Comparison of ENCODE assay signal across 17 cellular contexts in the genomic region with DNA sequence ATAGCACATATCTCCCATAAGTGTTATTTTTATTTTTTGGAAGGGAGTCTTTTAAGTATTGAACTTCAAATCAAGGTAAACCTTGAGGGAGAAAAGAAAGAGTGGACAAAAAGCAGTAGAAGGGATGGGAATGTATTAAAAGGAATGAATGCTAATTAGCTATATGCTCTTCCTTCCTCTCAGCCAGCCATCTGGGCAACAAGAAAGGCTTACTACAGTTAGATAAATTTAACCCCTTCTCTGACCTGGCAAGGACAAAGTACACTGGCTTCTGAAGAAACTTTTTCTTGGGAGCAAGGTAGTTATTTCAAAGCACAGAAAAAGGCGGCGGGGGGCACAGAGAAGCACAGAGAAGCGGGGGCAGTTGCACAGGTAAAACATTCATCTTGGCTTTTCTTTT. TPM values are rescaled to one million over a fixed set of nuclear protein-coding genes. Genes with fewer than 3 reads are reported as not detected.
DNase-seq lines count a peak whose midpoint lies in the region; ATAC-seq and TF ChIP-seq lines count a peak whose summit lies in the region.
"Had no signal": no experiment of that assay in that cellular context is flagged by ENCODE, and none has a peak within 500 bp of the region (broad histone marks: within the 10 kb centered on the region; RNA-seq: fewer than 3 reads in every experiment).

No MANE protein-coding gene starts in this region.

- H3K4me1 ChIP-seq in BLaER1 (peaks cover 84% of the 10 kb centered on the region), neural progenitor cell (peaks cover 11% of the 10 kb centered on the region), testis (peaks cover 13% of the 10 kb centered on the region)

- H3K36me3 Mint-ChIP-seq in endothelial cell (ENCODE audit: low read depth, unreplicated experiment) (peaks cover 13% of the 10 kb centered on the region), neural progenitor cell (no peaks in the 10 kb centered on the region)
- H3K36me3 Mint-ChIP-seq in activated T-helper 2 cell treated with anti-CD3 and anti-CD28 coated beads, Interferon-gamma antibody, Interleukin-2, Interleukin-4, amounts not matched to agents 10 μg/mL and 5 μg/mL and 100 μg/mL, durations not matched to agents 14 hours and 24 hours and 36 hours (ENCODE audit: low read depth) = no peaks in the 10 kb centered on the region

- no peak overlapping the region for H2AFZ ChIP-seq in neural progenitor cell (replicated peaks)

- WGBS in testis, 2 donors = 84 to 91% methylated on average over 3 of the region's 3 CpGs

- no peak for ATAC-seq in GM19395 (IDR thresholded peaks at IDR 0.05; ENCODE audit: unreplicated experiment)

- H3K27ac ChIP-seq in BLaER1 (peak overlapping the region; percentile 97), neural progenitor cell (no peak overlapping the region), testis (no peak overlapping the region)

- intact Hi-C loops in testis (cut with DNase I; ENCODE audit: low total_unique reads) = no loop called here
- intact Hi-C loops in activated T-helper 2 cell treated with anti-CD3 and anti-CD28 coated beads, Interferon-gamma antibody, Interleukin-2, Interleukin-4, amounts not matched to agents 10 μg/mL and 5 μg/mL and 100 μg/mL, durations not matched to agents 14 hours and 24 hours and 36 hours (cut with micrococcal nuclease) = no loop called here

- peak overlapping the region; percentile 85 for H3K27ac Mint-ChIP-seq in endothelial cell (ENCODE audit: unreplicated experiment)
- no peak overlapping the region for H3K27ac Mint-ChIP-seq in neural progenitor cell
- no peak overlapping the region for H3K27ac Mint-ChIP-seq in activated T-helper 2 cell treated with anti-CD3 and anti-CD28 coated beads, Interferon-gamma antibody, Interleukin-2, Interleukin-4, amounts not matched to agents 10 μg/mL and 5 μg/mL and 100 μg/mL, durations not matched to agents 14 hours and 24 hours and 36 hours
- H3K27ac Mint-ChIP-seq: activated B cell treated with CpG ODN at 0.5 μM for 24 hours; T-helper 1 cell treated with Interleukin-12 subunit alpha and Interleukin-12 subunit beta and Interleukin-4 antibody, amounts not matched to agents 30 μg/mL and 1 μg/mL, for 36 hours had no signal

- H3K4me3 Mint-ChIP-seq in endothelial cell (ENCODE audit: unreplicated experiment) (no peak overlapping the region), neural progenitor cell (no peak overlapping the region)
- H3K4me3 Mint-ChIP-seq in activated T-helper 2 cell treated with anti-CD3 and anti-CD28 coated beads, Interferon-gamma antibody, Interleukin-2, Interleukin-4, amounts not matched to agents 10 μg/mL and 5 μg/mL and 100 μg/mL, durations not matched to agents 14 hours and 24 hours and 36 hours (ENCODE audit: low read depth) = no peak overlapping the region
- H3K4me3 Mint-ChIP-seq: activated B cell treated with CpG ODN at 0.5 μM for 24 hours; T-helper 1 cell treated with Interleukin-12 subunit alpha and Interleukin-12 subunit beta and Interleukin-4 antibody, amounts not matched to agents 30 μg/mL and 1 μg/mL, for 36 hours had no signal

- TF ChIP-seq CTCF in endothelial cell (IDR thresholded peaks at IDR 0.05; ENCODE audit: unreplicated experiment) = no peak
- TF ChIP-seq CTCF in neural progenitor cell (IDR thresholded peaks at IDR 0.05) = no peak
- no peak for TF ChIP-seq CTCF in testis (IDR thresholded peaks at IDR 0.05)

- H4K20me1 ChIP-seq in BLaER1 (no peaks in the 10 kb centered on the region), neural progenitor cell (ENCODE audit: low read depth) (peaks cover 3% of the 10 kb centered on the region)

- H3K9ac ChIP-seq in BLaER1 = peak overlapping the region; percentile 94
- no peak overlapping the region for H3K9ac ChIP-seq in neural progenitor cell

- H3K27me3 Mint-ChIP-seq in endothelial cell (ENCODE audit: unreplicated experiment) = no peaks in the 10 kb centered on the region
- H3K27me3 Mint-ChIP-seq in neural progenitor cell (ENCODE audit: insufficient read depth, low read depth) = peaks cover 3% of the 10 kb centered on the region
- H3K27me3 Mint-ChIP-seq in activated T-helper 2 cell treated with anti-CD3 and anti-CD28 coated beads, Interferon-gamma antibody, Interleukin-2, Interleukin-4, amounts not matched to agents 10 μg/mL and 5 μg/mL and 100 μg/mL, durations not matched to agents 14 hours and 24 hours and 36 hours (ENCODE audit: low read depth) = peaks cover 14% of the 10 kb centered on the region
- H3K27me3 Mint-ChIP-seq: activated B cell treated with CpG ODN at 0.5 μM for 24 hours had no signal

- DNase-seq in NAMALWA (ENCODE audit: low spot score) = peak; percentile 74
- DNase-seq in endothelial cell (ENCODE audit: low spot score) = no peak
- peak; percentile 23 for DNase-seq in neural progenitor cell (ENCODE audit: low spot score)
- DNase-seq in testis = no peak
- no peak for DNase-seq in amniotic stem cell (lab: John Stamatoyannopoulos, UW)
- DNase-seq in activated T-helper 2 cell treated with anti-CD3 and anti-CD28 coated beads, Interferon-gamma antibody, Interleukin-2, Interleukin-4, amounts not matched to agents 10 μg/mL and 5 μg/mL and 100 μg/mL, durations not matched to agents 14 hours and 24 hours and 36 hours (ENCODE audit: low spot score) = no peak
- DNase-seq: activated B cell treated with CpG ODN at 0.5 μM for 24 hours; activated effector memory CD4-positive, alpha-beta T cell treated with Interleukin-2 at 50 U/mL for 16 hours; foreskin melanocyte; MM.1S; NCI-H1694; NCI-H226; stimulated activated CD4-positive, alpha-beta T cell treated with anti-CD3 and anti-CD28 coated beads, Interleukin-2, amount 100 ng/mL, for 24 hours had no signal

- H3K4me1 Mint-ChIP-seq in endothelial cell (ENCODE audit: unreplicated experiment) (peaks cover 59% of the 10 kb centered on the region), neural progenitor cell (peaks cover 16% of the 10 kb centered on the region)
- H3K4me1 Mint-ChIP-seq in activated T-helper 2 cell treated with anti-CD3 and anti-CD28 coated beads, Interferon-gamma antibody, Interleukin-2, Interleukin-4, amounts not matched to agents 10 μg/mL and 5 μg/mL and 100 μg/mL, durations not matched to agents 14 hours and 24 hours and 36 hours (ENCODE audit: low read depth) = no peaks in the 10 kb centered on the region

- H3F3A ChIP-seq in neural progenitor cell (ENCODE audit: low read depth) = no peaks in the 10 kb centered on the region

- H3K4me2 ChIP-seq in BLaER1 (peak overlapping the region; percentile 77), neural progenitor cell (peak overlapping the region; percentile 59)

- peaks cover 23% of the 10 kb centered on the region for H3K36me3 ChIP-seq in BLaER1
- H3K36me3 ChIP-seq in neural progenitor cell = no peaks in the 10 kb centered on the region
- H3K36me3 ChIP-seq in testis (ENCODE audit: low read depth, missing control alignments) = no peaks in the 10 kb centered on the region

- H3K9me3 Mint-ChIP-seq in endothelial cell (ENCODE audit: unreplicated experiment) (no peaks in the 10 kb centered on the region), neural progenitor cell (no peaks in the 10 kb centered on the region)
- no peaks in the 10 kb centered on the region for H3K9me3 Mint-ChIP-seq in activated T-helper 2 cell treated with anti-CD3 and anti-CD28 coated beads, Interferon-gamma antibody, Interleukin-2, Interleukin-4, amounts not matched to agents 10 μg/mL and 5 μg/mL and 100 μg/mL, durations not matched to agents 14 hours and 24 hours and 36 hours
- H3K9me3 Mint-ChIP-seq: activated B cell treated with CpG ODN at 0.5 μM for 24 hours; T-helper 1 cell treated with Interleukin-12 subunit alpha and Interleukin-12 subunit beta and Interleukin-4 antibody, amounts not matched to agents 30 μg/mL and 1 μg/mL, for 36 hours had no signal

- no peaks in the 10 kb centered on the region for H3K9me3 ChIP-seq in BLaER1
- no peaks in the 10 kb centered on the region for H3K9me3 ChIP-seq in neural progenitor cell (ENCODE audit: low read depth)
- H3K9me3 ChIP-seq in testis = no peaks in the 10 kb centered on the region

- H3K4me3 ChIP-seq in BLaER1 (peak overlapping the region; percentile 70), neural progenitor cell (no peak overlapping the region), testis (no peak overlapping the region)
- H3K4me3 ChIP-seq: GM12878 had no signal

- no peaks in the 10 kb centered on the region for H3K27me3 ChIP-seq in BLaER1
- H3K27me3 ChIP-seq in neural progenitor cell = no peaks in the 10 kb centered on the region
- no peaks in the 10 kb centered on the region for H3K27me3 ChIP-seq in testis

- peaks cover 2% of the 10 kb centered on the region for H3K79me2 ChIP-seq in neural progenitor cell (ENCODE audit: low read depth)

- no peak for TF ChIP-seq POLR2A in testis (IDR thresholded peaks at IDR 0.05)

RNA-seq across cellular contexts. Expression of a gene that starts 54.6 kb away (rescaled TPM):
- 51.8 TPM for total RNA-seq in endothelial cell (ENCODE audit: unreplicated experiment)
- total RNA-seq in neural progenitor cell (ENCODE audit: low replicate concordance) = 22.6 and 31.3 TPM in 2 replicates
- total RNA-seq in testis = 10 to 100 TPM; 61.3 to 64.5 TPM
- 19.7 TPM for polyA plus RNA-seq in testis (ENCODE audit: insufficient read depth, low read depth, low replicate concordance)
- 0.78 and 0.96 TPM in 2 replicates for total RNA-seq in activated T-helper 2 cell treated with anti-CD3 and anti-CD28 coated beads, Interferon-gamma antibody, Interleukin-2, Interleukin-4, amounts not matched to agents 10 μg/mL and 5 μg/mL and 100 μg/mL, durations not matched to agents 14 hours and 24 hours and 36 hours

Comparison
In these comparisons a context has a peak if more than half of its experiments do, and no peak if none do; other contexts are left out.
1. DNase-seq: peak in NAMALWA (single experiment) and neural progenitor cell (single experiment); none in endothelial cell (single experiment), testis (single experiment), amniotic stem cell (single experiment) and activated T-helper 2 cell treated with anti-CD3 and anti-CD28 coated beads, Interferon-gamma antibody, Interleukin-2, Interleukin-4, amounts not matched to agents 10 μg/mL and 5 μg/mL and 100 μg/mL, durations not matched to agents 14 hours and 24 hours and 36 hours (single experiment).
2. RNA of a gene that starts 54.6 kb away (total RNA-seq): 61.3 to 64.5 TPM in testis, 51.8 TPM in endothelial cell (single experiment) and 22.6 to 31.3 TPM in neural progenitor cell; 0.78 to 0.96 TPM in activated T-helper 2 cell treated with anti-CD3 and anti-CD28 coated beads, Interferon-gamma antibody, Interleukin-2, Interleukin-4, amounts not matched to agents 10 μg/mL and 5 μg/mL and 100 μg/mL, durations not matched to agents 14 hours and 24 hours and 36 hours; every median in the first group is over 10 times any median in the second.